ENCODE assay signal across 1 cellular context in genomic region chr4:48268956-48269860, GRCh38.
TF ChIP-seq lines count a peak whose summit lies in the region.

Gene TEC, minus strand, starts transcription at chr4:48269838. Its CDS starts 41,224 bp downstream, at chr4:48228614.

TF ChIP-seq in HEK293, 187 proteins besides CTCF, POLR2A, EP300 and RAD21 (continued from another document):
- no peak for TF ChIP-seq MZF1 (tag by site-specific recombination; IDR thresholded peaks at IDR 0.05; ENCODE audit: borderline replicate concordance)
- TF ChIP-seq ZNF513 (tag by site-specific recombination; IDR thresholded peaks at IDR 0.05): no peak
- TF ChIP-seq ZNF362 (tag by site-specific recombination; IDR thresholded peaks at IDR 0.05): no peak
- no peak for TF ChIP-seq BCL11B (tag by site-specific recombination; IDR thresholded peaks at IDR 0.05; ENCODE audit: low read depth)
- no peak for TF ChIP-seq ZNF112 (tag by site-specific recombination; IDR thresholded peaks at IDR 0.05)
- no peak for TF ChIP-seq BCL6B (tag by site-specific recombination; IDR thresholded peaks at IDR 0.05)
- TF ChIP-seq ZBTB44 (tag by site-specific recombination; IDR thresholded peaks at IDR 0.05): no peak
- TF ChIP-seq ZNF350 (tag by site-specific recombination; IDR thresholded peaks at IDR 0.05): no peak
- TF ChIP-seq ZNF76 (tag by site-specific recombination; IDR thresholded peaks at IDR 0.05; ENCODE audit: borderline replicate concordance, low read depth): peak; percentile 35; the same call in 1 of the 2 replicates
- no peak for TF ChIP-seq KLF10 (tag by site-specific recombination; IDR thresholded peaks at IDR 0.05)
- no peak for TF ChIP-seq IKZF3 (tag by site-specific recombination; IDR thresholded peaks at IDR 0.05)
- TF ChIP-seq ZNF488 (tag by site-specific recombination; IDR thresholded peaks at IDR 0.05): no peak
- peak; percentile 31; the same call in 1 of the 2 replicates for TF ChIP-seq SP3 (tag by site-specific recombination; IDR thresholded peaks at IDR 0.05)
- no peak for TF ChIP-seq ZFP3 (tag by site-specific recombination; IDR thresholded peaks at IDR 0.05; ENCODE audit: low read depth)
- TF ChIP-seq ZNF639 (tag by site-specific recombination; IDR thresholded peaks at IDR 0.05): no peak
- TF ChIP-seq GLI2 (tag by site-specific recombination; IDR thresholded peaks at IDR 0.05; ENCODE audit: borderline replicate concordance, low read depth): no peak
- no peak for TF ChIP-seq REPIN1 (tag by site-specific recombination; IDR thresholded peaks at IDR 0.05; ENCODE audit: low read depth)
- peak; percentile 66 for TF ChIP-seq ZBTB10 (tag by site-specific recombination; IDR thresholded peaks at IDR 0.05)
- no peak for TF ChIP-seq ZNF416 (tag by site-specific recombination; IDR thresholded peaks at IDR 0.05)
- no peak for TF ChIP-seq ZNF157 (tag by site-specific recombination; IDR thresholded peaks at IDR 0.05)
- no peak for TF ChIP-seq ZNF785 (tag by site-specific recombination; IDR thresholded peaks at IDR 0.05)
- no peak for TF ChIP-seq ZNF140 (tag by site-specific recombination; IDR thresholded peaks at IDR 0.05)
- no peak for TF ChIP-seq PRDM6 (tag by site-specific recombination; IDR thresholded peaks at IDR 0.05)
- TF ChIP-seq ZNF549 (tag by site-specific recombination; IDR thresholded peaks at IDR 0.05): no peak
